In the genomic region with DNA sequence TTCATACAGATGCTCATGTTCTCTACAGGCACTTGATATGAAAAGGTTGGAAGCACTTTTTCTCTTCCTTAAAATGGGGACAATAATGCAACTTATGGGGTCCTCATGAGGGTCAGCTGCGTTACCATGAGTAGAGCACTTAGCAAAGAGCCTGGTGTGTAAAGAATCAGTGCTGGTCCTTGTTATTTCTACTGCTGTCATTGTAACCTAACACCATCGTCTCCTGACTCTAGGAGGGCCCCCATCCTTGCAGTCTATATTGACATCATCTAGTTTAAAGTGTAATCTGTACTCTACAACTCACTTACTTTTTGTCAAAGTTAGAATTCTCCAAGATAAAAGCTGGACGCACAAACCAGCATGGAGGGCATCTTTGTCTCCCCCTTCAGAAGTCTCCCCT, we compare ENCODE assay signal across 1 cellular context.
TF ChIP-seq lines count a peak whose summit lies in the region.

No MANE protein-coding gene starts in this region.

TF ChIP-seq in HepG2, 621 proteins besides CTCF, POLR2A, EP300 and RAD21:
- TF ChIP-seq SIX1 (CRISPR knock-in tag; IDR thresholded peaks at IDR 0.05; ENCODE audit: borderline replicate concordance): peak; percentile 80
- TF ChIP-seq FOXA3 (CRISPR knock-in tag; IDR thresholded peaks at IDR 0.05): 0 out of 2 replicates have a peak, but pooled peaks have one; percentile 17
- peak; percentile 24; the same call in 1 of the 2 replicates for TF ChIP-seq GATAD2A (CRISPR knock-in tag; IDR thresholded peaks at IDR 0.05)
- 0 out of 2 replicates have a peak, but pooled peaks have one; percentile 32 for TF ChIP-seq GFI1 (CRISPR knock-in tag; IDR thresholded peaks at IDR 0.05; ENCODE audit: borderline replicate concordance)
- no peak for TF ChIP-seq ZFP36 (IDR thresholded peaks at IDR 0.05; ENCODE audit: borderline replicate concordance, low read depth, low read length, partially characterized antibody)
- TF ChIP-seq SIX4 (CRISPR knock-in tag; IDR thresholded peaks at IDR 0.05): peak; percentile 83
- 0 out of 2 replicates have a peak, but pooled peaks have one; percentile 50 for TF ChIP-seq ZNF691 (CRISPR knock-in tag; IDR thresholded peaks at IDR 0.05; ENCODE audit: borderline replicate concordance, low read depth)
- no peak for TF ChIP-seq MZF1 (CRISPR knock-in tag; IDR thresholded peaks at IDR 0.05; ENCODE audit: borderline replicate concordance)
TF ChIP-seq in HepG2: peak in this region for 6.
